Comparison of ENCODE assay signal across 18 cellular contexts in the genomic region with DNA sequence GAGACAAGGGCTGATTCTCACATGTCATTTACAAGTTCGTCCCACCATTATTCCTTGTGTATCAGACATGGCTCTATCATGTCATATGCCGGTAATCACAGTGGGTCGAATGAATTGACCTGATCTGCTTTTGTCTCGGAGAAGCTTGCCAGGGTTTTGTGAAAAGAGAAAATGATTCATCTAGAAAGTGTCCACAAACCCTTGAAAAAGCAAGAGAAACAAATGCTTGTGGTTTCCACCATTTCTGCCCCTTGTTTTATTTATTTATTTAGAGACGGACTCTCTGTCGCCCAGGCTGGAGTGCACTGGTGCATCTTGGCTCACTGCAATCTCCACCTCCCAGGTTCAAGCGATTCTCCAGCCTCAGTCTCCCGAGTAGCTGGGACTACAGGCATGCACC.
DNase-seq lines count a peak whose midpoint lies in the region; FAIRE-seq and TF ChIP-seq lines count a peak whose summit lies in the region.
"Had no signal": no experiment of that assay in that cellular context is flagged by ENCODE, and none has a peak within 500 bp of the region (broad histone marks: within the 10 kb centered on the region; RNA-seq: fewer than 3 reads in every experiment).

No MANE protein-coding gene starts in this region.

- no peak for FAIRE-seq in GM12891 (lab: Jason Lieb, UNC)
- FAIRE-seq: G401.6, K562 had no signal

- DNase-seq in GM04504 (ENCODE audit: low read depth) (peak; percentile 51), amniotic epithelial cell (ENCODE audit: low read depth) (peak; percentile 33), fibroblast of the conjunctiva (ENCODE audit: low read depth) (peak; percentile 14), stromal cell of bone marrow (ENCODE audit: low read depth) (peak; percentile 47), GM12891 (ENCODE audit: insufficient read length, low spot score) (no peak), putamen (ENCODE audit: low spot score) (no peak)
- DNase-seq in stimulated activated CD4-positive, alpha-beta T cell treated with anti-CD3 and anti-CD28 coated beads, Interleukin-15, amount 100 ng/mL, for 24 hours: no peak
- no peak for DNase-seq in stimulated activated naive CD4-positive, alpha-beta T cell treated with Interleukin-2 at 50 U/mL for 16 hours (lab: John Stamatoyannopoulos, UW)
- DNase-seq: activated CD4-positive, alpha-beta T cell treated with anti-CD3 and anti-CD28 coated beads for 1 hour; activated CD8-positive, alpha-beta memory T cell treated with anti-CD3 and anti-CD28 coated beads, Interleukin-2, amount 50 U/mL, for 4 hours; activated gamma-delta T cell treated with Interleukin-2 at 50 U/mL for 16 hours; effector CD8-positive, alpha-beta T cell; gastrocnemius medialis; mesendoderm; NCI-H1417; right lobe of liver had no signal

- TF ChIP-seq POLR2A in GM12891 (IDR thresholded peaks at IDR 0.05; ENCODE audit: low read depth, low read length): no peak

TF ChIP-seq in GM12891, 5 proteins besides CTCF, POLR2A, EP300 and RAD21:
- TF ChIP-seq POU2F2 (IDR thresholded peaks at IDR 0.05; ENCODE audit: low read depth, low read length) (no peak), SPI1 (IDR thresholded peaks at IDR 0.05; ENCODE audit: low read depth, low read length) (no peak), POLR2AphosphoS5 (IDR thresholded peaks at IDR 0.05; ENCODE audit: low read depth, low read length) (no peak), PAX5 (IDR thresholded peaks at IDR 0.05; ENCODE audit: insufficient read depth, low read length, severe bottlenecking) (no peak), TAF1 (IDR thresholded peaks at IDR 0.05; ENCODE audit: low read depth, low read length) (no peak)
TF ChIP-seq in GM12891: peak in this region for 0.

Comparison
In these comparisons a context has a peak if more than half of its experiments do, and no peak if none do; other contexts are left out.
1. DNase-seq: peak in GM04504 (single experiment), amniotic epithelial cell (single experiment), fibroblast of the conjunctiva (single experiment) and stromal cell of bone marrow (single experiment); none in GM12891 (single experiment), stimulated activated CD4-positive, alpha-beta T cell treated with anti-CD3 and anti-CD28 coated beads, Interleukin-15, amount 100 ng/mL, for 24 hours (single experiment), stimulated activated naive CD4-positive, alpha-beta T cell treated with Interleukin-2 at 50 U/mL for 16 hours (single experiment) and putamen (single experiment).